In genomic region chr6:27865952-27866369, GRCh38 we compare ENCODE assay signal across 8 cellular contexts. TPM values are rescaled to one million over a fixed set of nuclear protein-coding genes. Genes with fewer than 3 reads are reported as not detected.
DNase-seq lines count a peak whose midpoint lies in the region; ATAC-seq, FAIRE-seq and TF ChIP-seq lines count a peak whose summit lies in the region.

No MANE protein-coding gene starts in this region.

- H3K4me1 Mint-ChIP-seq in WTC11 = peaks cover 31% of the 10 kb centered on the region

- WGBS in esophagus squamous epithelium, 2 donors = 1% methylated on average over 16 to 17 of the region's 17 CpGs
- WGBS in pancreas, 2 donors = 2 to 3% methylated on average over 17 of the region's 17 CpGs

- H3K4me1 ChIP-seq in esophagus squamous epithelium (peaks cover 12 to 37% (median 16%) of the 10 kb centered on the region in 3 donors), pancreas (peaks cover 4 to 13% (median 9%) of the 10 kb centered on the region in 3 donors)

- peak overlapping the region; percentile 97 for H3K4me3 Mint-ChIP-seq in WTC11

- H3K27ac ChIP-seq in HL-60 (replicated peaks) = peak overlapping the region; percentile 95
- peak overlapping the region; percentile 82 to 87 (median 85) for H3K27ac ChIP-seq in esophagus squamous epithelium
- peak overlapping the region in 1 of 4 donors; percentile 42 for H3K27ac ChIP-seq in pancreas
- no peak overlapping the region for H3K27ac ChIP-seq in WERI-Rb-1

- no peaks in the 10 kb centered on the region for H3K9me3 ChIP-seq in esophagus squamous epithelium
- H3K9me3 ChIP-seq in pancreas = no peaks in the 10 kb centered on the region
- peaks cover 15% of the 10 kb centered on the region for H3K9me3 ChIP-seq in WERI-Rb-1 (ENCODE audit: severe bottlenecking)

- POLR2A ChIA-PET in WTC11 (lab: Charles Lee) = interaction anchor here (0.6 to 12.2 kb wide), 41 partner anchors 8 to 1845 kb away, joined by 3 to 817 read pairs (median 11); a partner anchor contains a TSS

- peaks cover 4% of the 10 kb centered on the region; the same call in 1 of the 2 replicates for H3K27me3 Mint-ChIP-seq in WTC11 (ENCODE audit: low read depth)

- no peaks in the 10 kb centered on the region for H3K27me3 ChIP-seq in HL-60 (ENCODE audit: insufficient read depth, poor library complexity, severe bottlenecking)
- H3K27me3 ChIP-seq in esophagus squamous epithelium = peaks cover 0 to 56% (median 0%) of the 10 kb centered on the region in 4 donors
- peaks cover 0 to 36% (median 1%) of the 10 kb centered on the region in 4 donors for H3K27me3 ChIP-seq in pancreas
- no peaks in the 10 kb centered on the region for H3K27me3 ChIP-seq in WERI-Rb-1 (ENCODE audit: insufficient read depth, low read depth, severe bottlenecking)

- intact Hi-C loops in esophagus squamous epithelium (cut with DNase I) = no loop called here
- intact Hi-C loops in pancreas (cut with DNase I) = no loop called here

- peak in 2 of 3 experiments; percentile 68 to 78 for DNase-seq in NCI-H1417 (lab: John Stamatoyannopoulos, UW)
- DNase-seq in NCI-H1417 treated with DMSO at 0.1 percent for 48 hours (lab: John Stamatoyannopoulos, UW) = no peak
- DNase-seq in HL-60 (ENCODE audit: low read depth in 1 of 2, low spot score in 1 of 2) = peak in 1 of 2 experiments; percentile 62
- peak; percentile 38 for DNase-seq in WTC11 (ENCODE audit: low spot score)
- DNase-seq in esophagus squamous epithelium (lab: John Stamatoyannopoulos, UW) = no peak
- peak in 1 of 6 donors; percentile 20 for DNase-seq in pancreas
- no peak for DNase-seq in RCC 7860 (ENCODE audit: low spot score)
- DNase-seq in WERI-Rb-1 = no peak

- no peak for TF ChIP-seq CTCF in HL-60 (IDR thresholded peaks at IDR 0.05; ENCODE audit: insufficient read depth, low read length)
- no peak for TF ChIP-seq CTCF in WTC11 (IDR thresholded peaks at IDR 0.05)
- TF ChIP-seq CTCF in esophagus squamous epithelium (IDR thresholded peaks at IDR 0.05) = no peak
- no peak for TF ChIP-seq CTCF in pancreas (IDR thresholded peaks at IDR 0.05)
- no peak for TF ChIP-seq CTCF in WERI-Rb-1 (IDR thresholded peaks at IDR 0.05; ENCODE audit: low read depth, low read length)

- TF ChIP-seq POLR2A in esophagus squamous epithelium (IDR thresholded peaks at IDR 0.05) = no peak

- peaks cover 13% of the 10 kb centered on the region for H3K9me3 Mint-ChIP-seq in WTC11

- H3K36me3 ChIP-seq in esophagus squamous epithelium (no peaks in the 10 kb centered on the region), pancreas (no peaks in the 10 kb centered on the region), WERI-Rb-1 (no peaks in the 10 kb centered on the region)

- H3K36me3 Mint-ChIP-seq in WTC11 = peaks cover 11% of the 10 kb centered on the region; the same call in 1 of the 2 replicates

- FAIRE-seq in pancreas (lab: Jason Lieb, UNC) (no peak), RCC 7860 (lab: Jason Lieb, UNC) (no peak)

- H3K4me3 ChIP-seq in HL-60 (replicated peaks; ENCODE audit: insufficient read depth, low read length) = peak overlapping the region; percentile 41
- peak overlapping the region; percentile 49 to 75 (median 62) for H3K4me3 ChIP-seq in esophagus squamous epithelium
- H3K4me3 ChIP-seq in pancreas = peak overlapping the region in 3 of 4 donors; percentile 19 to 52 (median 46)
- no peak overlapping the region for H3K4me3 ChIP-seq in WERI-Rb-1 (ENCODE audit: low read depth, low read length)

- CTCF ChIA-PET in WTC11 (lab: Charles Lee) = interaction anchor here (1.3 to 4.3 kb wide), 6 partner anchors 15 to 30 kb away, joined by 3 to 17 read pairs (median 5); a partner anchor contains a TSS

- ATAC-seq in WTC11 (peak; percentile 46), pancreas (peak in 2 of 4 donors; percentile 5 to 18)

- peak overlapping the region; percentile 100 for H3K27ac Mint-ChIP-seq in WTC11

TF ChIP-seq in WTC11, 78 proteins besides CTCF, POLR2A, EP300 and RAD21 (continues in another document):
- TF ChIP-seq, protein P1, sequence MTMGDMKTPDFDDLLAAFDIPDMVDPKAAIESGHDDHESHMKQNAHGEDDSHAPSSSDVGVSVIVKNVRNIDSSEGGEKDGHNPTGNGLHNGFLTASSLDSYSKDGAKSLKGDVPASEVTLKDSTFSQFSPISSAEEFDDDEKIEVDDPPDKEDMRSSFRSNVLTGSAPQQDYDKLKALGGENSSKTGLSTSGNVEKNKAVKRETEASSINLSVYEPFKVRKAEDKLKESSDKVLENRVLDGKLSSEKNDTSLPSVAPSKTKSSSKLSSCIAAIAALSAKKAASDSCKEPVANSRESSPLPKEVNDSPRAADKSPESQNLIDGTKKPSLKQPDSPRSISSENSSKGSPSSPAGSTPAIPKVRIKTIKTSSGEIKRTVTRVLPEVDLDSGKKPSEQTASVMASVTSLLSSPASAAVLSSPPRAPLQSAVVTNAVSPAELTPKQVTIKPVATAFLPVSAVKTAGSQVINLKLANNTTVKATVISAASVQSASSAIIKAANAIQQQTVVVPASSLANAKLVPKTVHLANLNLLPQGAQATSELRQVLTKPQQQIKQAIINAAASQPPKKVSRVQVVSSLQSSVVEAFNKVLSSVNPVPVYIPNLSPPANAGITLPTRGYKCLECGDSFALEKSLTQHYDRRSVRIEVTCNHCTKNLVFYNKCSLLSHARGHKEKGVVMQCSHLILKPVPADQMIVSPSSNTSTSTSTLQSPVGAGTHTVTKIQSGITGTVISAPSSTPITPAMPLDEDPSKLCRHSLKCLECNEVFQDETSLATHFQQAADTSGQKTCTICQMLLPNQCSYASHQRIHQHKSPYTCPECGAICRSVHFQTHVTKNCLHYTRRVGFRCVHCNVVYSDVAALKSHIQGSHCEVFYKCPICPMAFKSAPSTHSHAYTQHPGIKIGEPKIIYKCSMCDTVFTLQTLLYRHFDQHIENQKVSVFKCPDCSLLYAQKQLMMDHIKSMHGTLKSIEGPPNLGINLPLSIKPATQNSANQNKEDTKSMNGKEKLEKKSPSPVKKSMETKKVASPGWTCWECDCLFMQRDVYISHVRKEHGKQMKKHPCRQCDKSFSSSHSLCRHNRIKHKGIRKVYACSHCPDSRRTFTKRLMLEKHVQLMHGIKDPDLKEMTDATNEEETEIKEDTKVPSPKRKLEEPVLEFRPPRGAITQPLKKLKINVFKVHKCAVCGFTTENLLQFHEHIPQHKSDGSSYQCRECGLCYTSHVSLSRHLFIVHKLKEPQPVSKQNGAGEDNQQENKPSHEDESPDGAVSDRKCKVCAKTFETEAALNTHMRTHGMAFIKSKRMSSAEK (CRISPR knock-in tag; IDR thresholded peaks at IDR 0.05; ENCODE audit: borderline replicate concordance) = peak; percentile 88
- TF ChIP-seq TEAD1 (CRISPR knock-in tag; IDR thresholded peaks at IDR 0.05) (no peak), IRF1 (CRISPR knock-in tag; IDR thresholded peaks at IDR 0.05) (peak; percentile 63; the same call in 1 of the 2 replicates), NFYB (CRISPR knock-in tag; conservative IDR thresholded peaks at IDR 0.05; ENCODE audit: low read depth) (no peak), ZNF416 (CRISPR knock-in tag; IDR thresholded peaks at IDR 0.05) (peak; percentile 93), SMAD3 (CRISPR knock-in tag; IDR thresholded peaks at IDR 0.05; ENCODE audit: borderline replicate concordance) (no peak), ZSCAN18 (CRISPR knock-in tag; IDR thresholded peaks at IDR 0.05) (no peak), ZNF671 (CRISPR knock-in tag; IDR thresholded peaks at IDR 0.05) (peak; percentile 95), NFE2L1 (CRISPR knock-in tag; IDR thresholded peaks at IDR 0.05) (0 out of 2 replicates have a peak, but pooled peaks have one; percentile 49), FOXK1 (CRISPR knock-in tag; IDR thresholded peaks at IDR 0.05) (no peak), PRRX2 (CRISPR knock-in tag; IDR thresholded peaks at IDR 0.05) (peak; percentile 98), FOXJ3 (CRISPR knock-in tag; IDR thresholded peaks at IDR 0.05; ENCODE audit: borderline replicate concordance) (no peak)
- TF ChIP-seq, protein P2, sequence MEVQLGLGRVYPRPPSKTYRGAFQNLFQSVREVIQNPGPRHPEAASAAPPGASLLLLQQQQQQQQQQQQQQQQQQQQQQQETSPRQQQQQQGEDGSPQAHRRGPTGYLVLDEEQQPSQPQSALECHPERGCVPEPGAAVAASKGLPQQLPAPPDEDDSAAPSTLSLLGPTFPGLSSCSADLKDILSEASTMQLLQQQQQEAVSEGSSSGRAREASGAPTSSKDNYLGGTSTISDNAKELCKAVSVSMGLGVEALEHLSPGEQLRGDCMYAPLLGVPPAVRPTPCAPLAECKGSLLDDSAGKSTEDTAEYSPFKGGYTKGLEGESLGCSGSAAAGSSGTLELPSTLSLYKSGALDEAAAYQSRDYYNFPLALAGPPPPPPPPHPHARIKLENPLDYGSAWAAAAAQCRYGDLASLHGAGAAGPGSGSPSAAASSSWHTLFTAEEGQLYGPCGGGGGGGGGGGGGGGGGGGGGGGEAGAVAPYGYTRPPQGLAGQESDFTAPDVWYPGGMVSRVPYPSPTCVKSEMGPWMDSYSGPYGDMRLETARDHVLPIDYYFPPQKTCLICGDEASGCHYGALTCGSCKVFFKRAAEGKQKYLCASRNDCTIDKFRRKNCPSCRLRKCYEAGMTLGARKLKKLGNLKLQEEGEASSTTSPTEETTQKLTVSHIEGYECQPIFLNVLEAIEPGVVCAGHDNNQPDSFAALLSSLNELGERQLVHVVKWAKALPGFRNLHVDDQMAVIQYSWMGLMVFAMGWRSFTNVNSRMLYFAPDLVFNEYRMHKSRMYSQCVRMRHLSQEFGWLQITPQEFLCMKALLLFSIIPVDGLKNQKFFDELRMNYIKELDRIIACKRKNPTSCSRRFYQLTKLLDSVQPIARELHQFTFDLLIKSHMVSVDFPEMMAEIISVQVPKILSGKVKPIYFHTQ (CRISPR knock-in tag; IDR thresholded peaks at IDR 0.05) = peak; percentile 98

RNA-seq across cellular contexts. Expression of gene OR2B2, which starts 46.2 kb away (rescaled TPM):
- total RNA-seq in WTC11 (2021) = not detected in 3 replicates
- not detected for total RNA-seq in esophagus squamous epithelium
- total RNA-seq in pancreas = not detected
- not detected for polyA plus RNA-seq in pancreas

Comparison
In these comparisons a context has a peak if more than half of its experiments do, and no peak if none do; other contexts are left out.
1. DNase-seq: peak in NCI-H1417 (2 of 3) and WTC11 (single experiment); none in NCI-H1417 treated with DMSO at 0.1 percent for 48 hours (single experiment), esophagus squamous epithelium (single experiment), RCC 7860 (single experiment) and WERI-Rb-1 (single experiment).